Comparison of ENCODE assay signal across 10 cellular contexts in the genomic region with DNA sequence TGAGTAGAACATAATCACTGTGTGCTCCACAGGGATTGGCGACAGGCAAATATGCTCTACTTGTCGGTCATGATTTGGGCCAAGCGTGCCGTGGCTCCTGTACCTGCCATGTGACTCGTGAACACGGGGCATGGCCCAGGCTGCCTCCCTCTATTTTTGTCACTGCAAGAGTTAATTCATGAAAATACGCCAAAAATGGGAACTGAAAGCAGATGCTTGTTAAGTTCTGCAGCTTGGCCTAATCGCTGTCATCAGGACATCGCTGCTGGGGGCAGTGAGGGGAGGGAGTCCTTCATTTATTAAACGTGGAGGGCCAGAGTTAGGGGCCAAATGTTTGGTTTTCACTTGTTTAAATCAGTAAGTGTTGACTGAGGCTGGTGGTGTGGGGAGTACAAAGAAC.
DNase-seq lines count a peak whose midpoint lies in the region; ATAC-seq lines count a peak whose summit lies in the region.
"Had no signal": no experiment of that assay in that cellular context is flagged by ENCODE, and none has a peak within 500 bp of the region (broad histone marks: within the 10 kb centered on the region; RNA-seq: fewer than 3 reads in every experiment).

No MANE protein-coding gene starts in this region.

- peak overlapping the region; percentile 26 to 30 for H3K27ac ChIP-seq in mucosa of rectum (ENCODE audit: low read depth in 2 of 2, low read length in 2 of 2)
- H3K27ac ChIP-seq: thoracic aorta had no signal

- no peaks in the 10 kb centered on the region for H3K27me3 ChIP-seq in mucosa of rectum (ENCODE audit: control insufficient read depth in 2 of 2, insufficient read depth in 2 of 2, low read length in 2 of 2)

- H3K9ac ChIP-seq in mucosa of rectum (ENCODE audit: low read depth in 1 of 2, low read length in 2 of 2) = no peak overlapping the region

- H3K36me3 ChIP-seq in mucosa of rectum (ENCODE audit: control insufficient read depth in 2 of 2, insufficient read depth in 2 of 2, low read length in 2 of 2) = no peaks in the 10 kb centered on the region
- H3K36me3 ChIP-seq: thoracic aorta had no signal

- ATAC-seq in GM18867 (IDR thresholded peaks at IDR 0.05; ENCODE audit: unreplicated experiment) (peak; percentile 51), GM21619 (IDR thresholded peaks at IDR 0.05; ENCODE audit: unreplicated experiment) (peak; percentile 42), HG03520 (IDR thresholded peaks at IDR 0.05; ENCODE audit: unreplicated experiment) (peak; percentile 50), Right ventricle myocardium superior (ENCODE audit: poor library complexity) (no peak)

- no peak for DNase-seq in activated CD4-positive, CD25-positive, alpha-beta regulatory T cell treated with anti-CD3 and anti-CD28 coated beads, Interleukin-2, amount 50 U/mL, for 72 hours
- DNase-seq in Right ventricle myocardium superior (no peak), NCI-H226 (no peak), anterior cingulate cortex (lab: John Stamatoyannopoulos, UW) (no peak)
- DNase-seq: NCI-H2081 treated with DMSO at 0.1 percent for 48 hours had no signal

- intact Hi-C loops in Right ventricle myocardium superior (cut with DNase I) = loop anchor here (5.0 kb wide), 1 partner anchor 119 kb away; no protein-coding TSS in a partner anchor

- no peaks in the 10 kb centered on the region for H3K9me3 ChIP-seq in mucosa of rectum (ENCODE audit: control insufficient read depth in 2 of 2, low read length in 2 of 2)
- H3K9me3 ChIP-seq: thoracic aorta had no signal

- peaks cover 0 to 19% of the 10 kb centered on the region in 2 donors for H3K4me1 ChIP-seq in mucosa of rectum (ENCODE audit: control insufficient read depth in 2 of 2, insufficient read depth in 2 of 2, low read length in 2 of 2)

- no peak overlapping the region for H3K4me3 ChIP-seq in mucosa of rectum (ENCODE audit: low read length in 2 of 2)
- H3K4me3 ChIP-seq: thoracic aorta had no signal
